In the genomic region with DNA sequence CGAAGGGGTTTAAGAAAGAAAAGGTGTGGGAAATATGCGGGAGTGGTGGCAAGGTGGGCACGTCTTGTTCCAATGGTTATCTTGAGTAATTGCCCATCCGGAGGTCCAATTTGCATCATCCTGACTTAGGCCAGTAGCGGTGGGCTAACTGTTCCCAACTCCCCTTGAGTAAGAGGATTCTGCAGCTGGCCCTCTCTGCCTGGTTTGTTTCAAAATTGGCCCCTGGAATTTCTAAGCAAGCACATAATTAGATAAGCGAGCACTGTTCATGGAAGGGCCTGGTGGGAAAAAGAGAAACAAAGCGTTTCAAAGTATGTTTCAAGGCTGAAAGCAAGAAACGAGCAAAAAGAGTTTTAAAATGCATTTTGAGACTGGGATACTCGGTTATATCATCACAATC, we compare ENCODE assay signal across 28 cellular contexts.
DNase-seq lines count a peak whose midpoint lies in the region; ATAC-seq, FAIRE-seq and TF ChIP-seq lines count a peak whose summit lies in the region.
"Had no signal": no experiment of that assay in that cellular context is flagged by ENCODE, and none has a peak within 500 bp of the region (broad histone marks: within the 10 kb centered on the region; RNA-seq: fewer than 3 reads in every experiment).

No MANE protein-coding gene starts in this region.

- H3K27me3 Mint-ChIP-seq in nephron progenitor cell (ENCODE audit: low read depth, poor library complexity) (peaks cover 5% of the 10 kb centered on the region), mesothelial cell of epicardium (ENCODE audit: low read depth) (no peaks in the 10 kb centered on the region)

- H3K79me2 ChIP-seq in K562 (ENCODE audit: control insufficient read depth, insufficient read depth, low read length) = no peaks in the 10 kb centered on the region

- POLR2A ChIA-PET in K562 (lab: Yijun Ruan, JAX) = no interaction called here

- H3K4me3 Mint-ChIP-seq in nephron progenitor cell (no peak overlapping the region), mesothelial cell of epicardium (no peak overlapping the region)

- no peaks in the 10 kb centered on the region for H3K36me3 ChIP-seq in K562 (ENCODE audit: control insufficient read depth, insufficient read depth, low read length)
- H3K36me3 ChIP-seq: SJSA1 had no signal

- CTCF ChIA-PET in K562 (lab: Yijun Ruan, JAX; ENCODE audit: low intra/inter-chr PET ratio) = no interaction called here

- H3K4me1 Mint-ChIP-seq in nephron progenitor cell (peaks cover 10% of the 10 kb centered on the region), mesothelial cell of epicardium (peaks cover 29% of the 10 kb centered on the region)

- H3K27ac ChIP-seq in K562 (ENCODE audit: extremely low read depth, low read depth, low read length) = no peak overlapping the region; the same call in 2 of the 3 replicates
- H3K27ac ChIP-seq: PC-9, SJSA1 had no signal

- no peak for FAIRE-seq in K562 (lab: Jason Lieb, UNC)
- FAIRE-seq: GM12891, GM19239, H54, HTR-8/SVneo had no signal

- peaks cover 0 to 9% of the 10 kb centered on the region in 2 experiments; a peak in 3 of 5 replicates for H3K4me1 ChIP-seq in K562 (replicated peaks in 1 of 2; ENCODE audit: control insufficient read depth in 2 of 2, insufficient read depth in 2 of 2, low read length in 2 of 2)
- H3K4me1 ChIP-seq: SJSA1 had no signal

- H3K9ac ChIP-seq in K562 (ENCODE audit: insufficient read depth in 1 of 2, low read depth in 2 of 2, low read length in 2 of 2) = no peak overlapping the region

- WGBS in K562 (ENCODE audit: insufficient coverage, low coverage, missing lambda C conversion rate) = 42% methylated on average over 9 of the region's 9 CpGs

- peak overlapping the region; percentile 77; the same call in 1 of the 2 replicates for H2AFZ ChIP-seq in K562 (ENCODE audit: low read depth, low read length)
- H2AFZ ChIP-seq: PC-9 had no signal

- ATAC-seq in K562 (no peak), GM18907 (IDR thresholded peaks at IDR 0.05; ENCODE audit: unreplicated experiment) (no peak), HG03135 (IDR thresholded peaks at IDR 0.05; ENCODE audit: unreplicated experiment) (no peak)

- intact Hi-C loops in K562 (cut with micrococcal nuclease) = no loop called here

- H4K20me1 ChIP-seq in K562 (replicated peaks; ENCODE audit: control insufficient read depth, insufficient read depth, low read length) = no peaks in the 10 kb centered on the region

- peaks cover 0 to 2% of the 10 kb centered on the region in 2 experiments; a peak in 2 of 5 replicates for H3K27me3 ChIP-seq in K562 (ENCODE audit: control insufficient read depth in 2 of 2, insufficient read depth in 2 of 2, low read length in 2 of 2)
- H3K27me3 ChIP-seq: SJSA1 had no signal

- no peak for TF ChIP-seq POLR2A in K562 (conservative IDR thresholded peaks at IDR 0.05)

- H3K9me3 Mint-ChIP-seq in nephron progenitor cell (no peaks in the 10 kb centered on the region), mesothelial cell of epicardium (no peaks in the 10 kb centered on the region)

- H3K4me2 ChIP-seq in K562 (ENCODE audit: insufficient read depth, low read length) = no peak overlapping the region
- H3K4me2 ChIP-seq: PC-9 had no signal

- peak overlapping the region; percentile 54 for H3K27ac Mint-ChIP-seq in nephron progenitor cell
- H3K27ac Mint-ChIP-seq in mesothelial cell of epicardium = no peak overlapping the region

- peak; percentile 91 for DNase-seq in SK-N-DZ (ENCODE audit: low spot score)
- no peak for DNase-seq in K562 (ENCODE audit: extremely low read depth in 1 of 4, low spot score in 3 of 4)
- no peak for DNase-seq in nephron progenitor cell
- DNase-seq in stimulated activated naive CD4-positive, alpha-beta T cell treated with Interleukin-2 at 50 U/mL for 16 hours (lab: John Stamatoyannopoulos, UW) = no peak
- no peak for DNase-seq in mesothelial cell of epicardium (ENCODE audit: low spot score in 2 of 2, unreplicated experiment in 2 of 2)
- DNase-seq: Calu3; DMS79 treated with DMSO at 0.1 percent for 48 hours; GF-D8; KBM-7; MV-4-11; NCI-H1105; NCI-H1436 treated with DMSO at 0.1 percent for 48 hours; NCI-H1930; NCI-H2107; NCI-H446; NCI-H524 treated with DMSO at 0.1 percent for 48 hours; NCI-H82; NK-92 treated with Interleukin-12 subunit alpha and Interleukin-12 subunit beta, amount 100 ng/mL, for 24 hours; PC-9; Right ventricle myocardium superior; RPMI8226 had no signal

- BruUV-seq in K562 (replicated peaks; lab: Mats Ljungman, UMichigan) = no TSS peak

- H3K4me3 ChIP-seq in K562 = no peak overlapping the region
- H3K4me3 ChIP-seq: PC-9, SJSA1 had no signal

- no peak for TF ChIP-seq RAD21 in K562 (CRISPR knock-in tag; conservative IDR thresholded peaks at IDR 0.05 in 1 of 2, IDR thresholded peaks at IDR 0.05 in 1 of 2)

- TF ChIP-seq CTCF in K562 (IDR thresholded peaks at IDR 0.05 in 2 of 3, conservative IDR thresholded peaks at IDR 0.05 in 1 of 3; ENCODE audit: insufficient read depth in 2 of 3, low read depth in 1 of 3, low read length in 3 of 3) (no peak), nephron progenitor cell (IDR thresholded peaks at IDR 0.05) (no peak), mesothelial cell of epicardium (IDR thresholded peaks at IDR 0.05; ENCODE audit: unreplicated experiment) (no peak)

- H3K9me3 ChIP-seq in K562 (replicated peaks; ENCODE audit: control insufficient read depth, insufficient read depth, low read depth, low read length) = no peaks in the 10 kb centered on the region; the same call in 1 of the 2 replicates
- H3K9me3 ChIP-seq: SJSA1 had no signal

- in situ Hi-C loops in K562 (cut with MboI) = no loop called here

- no peak for TF ChIP-seq EP300 in K562 (IDR thresholded peaks at IDR 0.05; ENCODE audit: low read length)

- H3K36me3 Mint-ChIP-seq in nephron progenitor cell (ENCODE audit: low read depth) (peaks cover 41% of the 10 kb centered on the region), mesothelial cell of epicardium (no peaks in the 10 kb centered on the region)

- H3K9me1 ChIP-seq in K562 (ENCODE audit: control insufficient read depth, insufficient read depth, low read length) = no peaks in the 10 kb centered on the region

TF ChIP-seq in K562, 482 proteins besides CTCF, POLR2A, EP300 and RAD21:
- TF ChIP-seq JUND (IDR thresholded peaks at IDR 0.05; ENCODE audit: borderline replicate concordance, low read depth, low read length) (no peak), JUND (tag; IDR thresholded peaks at IDR 0.05; ENCODE audit: borderline replicate concordance, low read depth, low read length) (no peak), LEF1 (IDR thresholded peaks at IDR 0.05) (no peak), HDGF (IDR thresholded peaks at IDR 0.05) (no peak), NFRKB (IDR thresholded peaks at IDR 0.05; ENCODE audit: low read depth) (no peak), TRIM28 (IDR thresholded peaks at IDR 0.05) (no peak), RBM15 (IDR thresholded peaks at IDR 0.05; ENCODE audit: insufficient read depth, low read length) (no peak), GTF2F1 (IDR thresholded peaks at IDR 0.05; ENCODE audit: low read depth, low read length) (no peak), ZBTB8A (IDR thresholded peaks at IDR 0.05; ENCODE audit: partially characterized antibody) (no peak), RBFOX2 (IDR thresholded peaks at IDR 0.05; ENCODE audit: low read depth, low read length) (no peak)
- TF ChIP-seq, protein P1, sequence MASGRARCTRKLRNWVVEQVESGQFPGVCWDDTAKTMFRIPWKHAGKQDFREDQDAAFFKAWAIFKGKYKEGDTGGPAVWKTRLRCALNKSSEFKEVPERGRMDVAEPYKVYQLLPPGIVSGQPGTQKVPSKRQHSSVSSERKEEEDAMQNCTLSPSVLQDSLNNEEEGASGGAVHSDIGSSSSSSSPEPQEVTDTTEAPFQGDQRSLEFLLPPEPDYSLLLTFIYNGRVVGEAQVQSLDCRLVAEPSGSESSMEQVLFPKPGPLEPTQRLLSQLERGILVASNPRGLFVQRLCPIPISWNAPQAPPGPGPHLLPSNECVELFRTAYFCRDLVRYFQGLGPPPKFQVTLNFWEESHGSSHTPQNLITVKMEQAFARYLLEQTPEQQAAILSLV (tag; IDR thresholded peaks at IDR 0.05) = no peak
- TF ChIP-seq, protein P2, sequence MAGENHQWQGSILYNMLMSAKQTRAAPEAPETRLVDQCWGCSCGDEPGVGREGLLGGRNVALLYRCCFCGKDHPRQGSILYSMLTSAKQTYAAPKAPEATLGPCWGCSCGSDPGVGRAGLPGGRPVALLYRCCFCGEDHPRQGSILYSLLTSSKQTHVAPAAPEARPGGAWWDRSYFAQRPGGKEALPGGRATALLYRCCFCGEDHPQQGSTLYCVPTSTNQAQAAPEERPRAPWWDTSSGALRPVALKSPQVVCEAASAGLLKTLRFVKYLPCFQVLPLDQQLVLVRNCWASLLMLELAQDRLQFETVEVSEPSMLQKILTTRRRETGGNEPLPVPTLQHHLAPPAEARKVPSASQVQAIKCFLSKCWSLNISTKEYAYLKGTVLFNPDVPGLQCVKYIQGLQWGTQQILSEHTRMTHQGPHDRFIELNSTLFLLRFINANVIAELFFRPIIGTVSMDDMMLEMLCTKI (IDR thresholded peaks at IDR 0.05; ENCODE audit: partially characterized antibody) = no peak
- TF ChIP-seq, protein P3, sequence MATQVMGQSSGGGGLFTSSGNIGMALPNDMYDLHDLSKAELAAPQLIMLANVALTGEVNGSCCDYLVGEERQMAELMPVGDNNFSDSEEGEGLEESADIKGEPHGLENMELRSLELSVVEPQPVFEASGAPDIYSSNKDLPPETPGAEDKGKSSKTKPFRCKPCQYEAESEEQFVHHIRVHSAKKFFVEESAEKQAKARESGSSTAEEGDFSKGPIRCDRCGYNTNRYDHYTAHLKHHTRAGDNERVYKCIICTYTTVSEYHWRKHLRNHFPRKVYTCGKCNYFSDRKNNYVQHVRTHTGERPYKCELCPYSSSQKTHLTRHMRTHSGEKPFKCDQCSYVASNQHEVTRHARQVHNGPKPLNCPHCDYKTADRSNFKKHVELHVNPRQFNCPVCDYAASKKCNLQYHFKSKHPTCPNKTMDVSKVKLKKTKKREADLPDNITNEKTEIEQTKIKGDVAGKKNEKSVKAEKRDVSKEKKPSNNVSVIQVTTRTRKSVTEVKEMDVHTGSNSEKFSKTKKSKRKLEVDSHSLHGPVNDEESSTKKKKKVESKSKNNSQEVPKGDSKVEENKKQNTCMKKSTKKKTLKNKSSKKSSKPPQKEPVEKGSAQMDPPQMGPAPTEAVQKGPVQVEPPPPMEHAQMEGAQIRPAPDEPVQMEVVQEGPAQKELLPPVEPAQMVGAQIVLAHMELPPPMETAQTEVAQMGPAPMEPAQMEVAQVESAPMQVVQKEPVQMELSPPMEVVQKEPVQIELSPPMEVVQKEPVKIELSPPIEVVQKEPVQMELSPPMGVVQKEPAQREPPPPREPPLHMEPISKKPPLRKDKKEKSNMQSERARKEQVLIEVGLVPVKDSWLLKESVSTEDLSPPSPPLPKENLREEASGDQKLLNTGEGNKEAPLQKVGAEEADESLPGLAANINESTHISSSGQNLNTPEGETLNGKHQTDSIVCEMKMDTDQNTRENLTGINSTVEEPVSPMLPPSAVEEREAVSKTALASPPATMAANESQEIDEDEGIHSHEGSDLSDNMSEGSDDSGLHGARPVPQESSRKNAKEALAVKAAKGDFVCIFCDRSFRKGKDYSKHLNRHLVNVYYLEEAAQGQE (CRISPR knock-in tag; IDR thresholded peaks at IDR 0.05; ENCODE audit: low read depth) = no peak
TF ChIP-seq in K562: peak in this region for 0.
